In the genomic region with DNA sequence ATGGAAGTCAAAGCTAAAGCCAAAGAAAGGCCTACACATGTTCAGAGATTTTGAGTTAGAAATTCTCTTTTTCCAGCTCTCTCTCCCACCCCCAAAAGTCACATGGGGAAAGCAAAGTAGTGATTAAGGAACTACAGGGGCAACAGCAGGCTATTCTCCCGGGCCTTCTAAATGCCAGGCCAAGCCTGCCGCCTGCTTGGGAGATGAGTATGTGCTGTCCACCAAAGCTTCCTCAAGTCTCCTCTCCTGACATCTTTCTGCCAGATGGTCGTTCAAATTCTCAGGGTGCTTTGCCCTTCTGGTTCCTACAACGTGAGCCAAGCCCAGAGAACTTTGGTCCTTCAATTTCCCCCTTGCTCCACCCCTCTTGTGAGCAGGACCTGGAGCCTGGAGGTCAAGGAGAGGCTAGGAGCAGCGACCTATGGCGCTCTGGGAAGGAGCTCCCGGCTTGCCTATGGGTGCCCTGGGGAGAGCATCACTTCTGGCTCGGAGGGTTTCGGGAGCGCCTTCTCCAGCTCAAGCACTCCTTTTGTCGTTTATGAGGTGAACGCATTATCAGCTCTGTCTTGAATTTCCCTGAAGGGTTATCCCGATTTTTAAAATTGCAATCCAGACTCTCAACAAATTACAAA, we compare ENCODE assay signal across 16 cellular contexts. TPM values are rescaled to one million over a fixed set of nuclear protein-coding genes. Genes with fewer than 3 reads are reported as not detected.
DNase-seq lines count a peak whose midpoint lies in the region; ATAC-seq, FAIRE-seq and TF ChIP-seq lines count a peak whose summit lies in the region.
"Had no signal": no experiment of that assay in that cellular context is flagged by ENCODE, and none has a peak within 500 bp of the region (broad histone marks: within the 10 kb centered on the region; RNA-seq: fewer than 3 reads in every experiment).

No MANE protein-coding gene starts in this region.

- TF ChIP-seq RAD21 in SK-N-SH (IDR thresholded peaks at IDR 0.05; ENCODE audit: low read length), result no peak
- TF ChIP-seq RAD21 in GM12878 (IDR thresholded peaks at IDR 0.05; ENCODE audit: insufficient read depth, low read depth, low read length), result no peak

- in situ Hi-C loops in GM12878 (cut with MboI), result no loop called here

- H3F3A ChIP-seq in SK-N-SH (replicated peaks; ENCODE audit: insufficient read depth), result peaks cover 23% of the 10 kb centered on the region

- RAD21 ChIA-PET in GM12878 (lab: Charles Lee; ENCODE audit: unreplicated experiment), result interaction anchor here (0.8 to 6.6 kb wide), 18 partner anchors 10 to 588 kb away, joined by 3 to 46 read pairs (median 6); a partner anchor contains a TSS

- H3K9ac ChIP-seq in SK-N-SH (no peak overlapping the region), GM12878 (ENCODE audit: control insufficient read depth, insufficient read depth, low read length) (no peak overlapping the region), iPS-15b (ENCODE audit: low read depth, low read length) (no peak overlapping the region)

- CTCF ChIA-PET in SK-N-SH (lab: Yijun Ruan, JAX), result interaction anchor here (0.6 to 1.4 kb wide), 3 partner anchors 27 to 359 kb away, joined by 3 read pairs; no protein-coding TSS in a partner anchor
- CTCF ChIA-PET in GM12878 (lab: Yijun Ruan, JAX), result interaction anchor here (0.9 to 5.8 kb wide), 13 partner anchors 11 to 649 kb away, joined by 3 to 18 read pairs (median 5); no protein-coding TSS in a partner anchor

- SMC1A ChIA-PET in GM12878 (lab: Charles Lee; ENCODE audit: uncharacterized antibody, unreplicated experiment), result interaction anchor here (0.8 to 12.1 kb wide), 16 partner anchors 10 to 709 kb away, joined by 3 to 150 read pairs (median 8); a partner anchor contains a TSS

- H3K4me3 ChIP-seq in SK-N-SH (ENCODE audit: low read depth in 2 of 2, low read length in 1 of 2), result no peak overlapping the region
- no peak overlapping the region for H3K4me3 ChIP-seq in GM12878
- H3K4me3 ChIP-seq in iPS-15b (ENCODE audit: low read depth, low read length), result peak overlapping the region; percentile 30
- H3K4me3 ChIP-seq in vagina, result peak overlapping the region in 1 of 2 donors; percentile 11
- H3K4me3 ChIP-seq: MG63 had no signal

- no peak for TF ChIP-seq CTCF in SK-N-SH (IDR thresholded peaks at IDR 0.05)
- no peak for TF ChIP-seq CTCF in GM12878 (IDR thresholded peaks at IDR 0.05 in 2 of 3, conservative IDR thresholded peaks at IDR 0.05 in 1 of 3; ENCODE audit: control insufficient read depth in 2 of 3, extremely low read depth in 1 of 3, insufficient read depth in 1 of 3, low read depth in 3 of 3, low read length in 3 of 3)
- no peak for TF ChIP-seq CTCF in vagina (IDR thresholded peaks at IDR 0.05)

- intact Hi-C loops in GM12878 (cut with micrococcal nuclease; ENCODE audit: unreplicated experiment), result loop anchor here (5.0 to 10.0 kb wide), 2 partner anchors 65 to 587 kb away; a partner anchor contains a TSS
- intact Hi-C loops in vagina (cut with DNase I), result loop anchor here (5.0 to 10.0 kb wide), 2 partner anchors 127 to 445 kb away; a partner anchor contains a TSS

- H3K4me2 ChIP-seq in SK-N-SH, result no peak overlapping the region
- H3K4me2 ChIP-seq in GM12878 (ENCODE audit: control insufficient read depth, insufficient read depth), result no peak overlapping the region

- H3K9me2 ChIP-seq in SK-N-SH, result no peaks in the 10 kb centered on the region

- no peak overlapping the region for H3K27ac ChIP-seq in SK-N-SH (ENCODE audit: low read depth in 2 of 2, low read length in 1 of 2)
- no peak overlapping the region for H3K27ac ChIP-seq in GM12878 (ENCODE audit: control insufficient read depth, insufficient read depth)
- peak overlapping the region; percentile 99 for H3K27ac ChIP-seq in vagina
- H3K27ac ChIP-seq: 22Rv1, C4-2B had no signal

- H3K27me3 ChIP-seq in SK-N-SH (ENCODE audit: insufficient read depth) (no peaks in the 10 kb centered on the region), GM12878 (replicated peaks in 1 of 2; ENCODE audit: control insufficient read depth in 2 of 2, insufficient read depth in 2 of 2, low read length in 1 of 2) (peaks cover 6 to 21% of the 10 kb centered on the region in 2 experiments), iPS-15b (ENCODE audit: control insufficient read depth, insufficient read depth, low read length) (peaks cover 76% of the 10 kb centered on the region), vagina (no peaks in the 10 kb centered on the region)
- H3K27me3 ChIP-seq: MG63 had no signal

- POLR2A ChIA-PET in SK-N-SH (lab: Yijun Ruan, JAX) (no interaction called here), GM12878 (lab: Charles Lee) (interaction anchor here (0.5 to 5.9 kb wide), 12 partner anchors 9 to 590 kb away, joined by 3 to 50 read pairs (median 4); no protein-coding TSS in a partner anchor)

- peaks cover 29% of the 10 kb centered on the region for H3K79me2 ChIP-seq in SK-N-SH (ENCODE audit: insufficient read depth)
- no peaks in the 10 kb centered on the region for H3K79me2 ChIP-seq in GM12878 (ENCODE audit: control insufficient read depth, insufficient read depth, low read length)

- H3K36me3 ChIP-seq in SK-N-SH (replicated peaks in 1 of 2; ENCODE audit: control insufficient read depth in 1 of 2, insufficient read depth in 2 of 2, low read length in 1 of 2) (no peaks in the 10 kb centered on the region), GM12878 (ENCODE audit: control insufficient read depth in 2 of 2, insufficient read depth in 2 of 2, low read length in 1 of 2) (no peaks in the 10 kb centered on the region), iPS-15b (ENCODE audit: control insufficient read depth, insufficient read depth, low read length) (no peaks in the 10 kb centered on the region), vagina (no peaks in the 10 kb centered on the region)
- H3K36me3 ChIP-seq: MG63 had no signal

- 0 out of 2 replicates have a peak overlapping the region, but pooled peaks have one; percentile 24 for H2AFZ ChIP-seq in SK-N-SH (ENCODE audit: low read depth)
- H2AFZ ChIP-seq in GM12878 (ENCODE audit: control insufficient read depth, low read depth, low read length), result no peak overlapping the region

- WGBS in SK-N-SH (ENCODE audit: low lambda C conversion rate), result 70% methylated on average over 12 of the region's 13 CpGs
- WGBS in GM12878 (ENCODE audit: insufficient coverage, insufficient replicate concordance, low lambda C conversion rate, missing lambda C conversion rate), result 54% methylated on average over 13 of the region's 13 CpGs

- H4K20me1 ChIP-seq in SK-N-SH (ENCODE audit: insufficient read depth), result no peaks in the 10 kb centered on the region
- no peaks in the 10 kb centered on the region for H4K20me1 ChIP-seq in GM12878 (ENCODE audit: control insufficient read depth, insufficient read depth)

- no peak for FAIRE-seq in GM12878 (lab: Jason Lieb, UNC)
- FAIRE-seq: GM12891 had no signal

- ATAC-seq in SK-N-SH treated with all-trans-retinoic acid at 6 μM for 48 hours, result no peak
- no peak for ATAC-seq in GM12878
- ATAC-seq: Panc1 had no signal

- H3K4me1 ChIP-seq in SK-N-SH (ENCODE audit: control insufficient read depth in 1 of 2, insufficient read depth in 2 of 2, low read depth in 1 of 2, low read length in 1 of 2) (peaks cover 0 to 4% of the 10 kb centered on the region in 2 experiments; a peak in 1 of 4 replicates), GM12878 (ENCODE audit: control insufficient read depth, insufficient read depth, low read length) (no peaks in the 10 kb centered on the region), iPS-15b (ENCODE audit: control insufficient read depth, insufficient read depth, low read length) (peaks cover 7% of the 10 kb centered on the region), vagina (peaks cover 27% of the 10 kb centered on the region)

- no peaks in the 10 kb centered on the region for H3K9me3 ChIP-seq in SK-N-SH
- H3K9me3 ChIP-seq in GM12878 (replicated peaks; ENCODE audit: control insufficient read depth, insufficient read depth, low read length), result no peaks in the 10 kb centered on the region; the same call in 2 of the 3 replicates
- H3K9me3 ChIP-seq in iPS-15b (ENCODE audit: control insufficient read depth, insufficient read depth, low read length), result no peaks in the 10 kb centered on the region
- no peaks in the 10 kb centered on the region for H3K9me3 ChIP-seq in vagina
- H3K9me3 ChIP-seq: MG63 had no signal

- BruUV-seq in GM12878 (replicated peaks; lab: Mats Ljungman, UMichigan), result no TSS peak

- DNase-seq in SK-N-SH (no peak), GM12878 (ENCODE audit: low read depth, low spot score) (no peak), vagina (ENCODE audit: extremely low spot score in 2 of 2) (no peak), RPMI8226 (no peak), cerebellar nuclear complex (lab: John Stamatoyannopoulos, UW) (no peak), mesenteric fat pad (ENCODE audit: low spot score) (no peak)
- DNase-seq: COR-L47, MG63, NCI-H187 treated with DMSO at 0.1 percent for 48 hours, SHP77 treated with DMSO at 0.1 percent for 48 hours had no signal

- TF ChIP-seq POLR2A in GM12878 (IDR thresholded peaks at IDR 0.05; ENCODE audit: low read depth, low read length), result no peak
- TF ChIP-seq POLR2A in vagina (IDR thresholded peaks at IDR 0.05), result no peak

- TF ChIP-seq EP300 in SK-N-SH (IDR thresholded peaks at IDR 0.05; ENCODE audit: borderline replicate concordance in 1 of 2, low read depth in 1 of 2, low read length in 1 of 2) (no peak), GM12878 (IDR thresholded peaks at IDR 0.05; ENCODE audit: borderline replicate concordance in 1 of 2, control insufficient read depth in 1 of 2, low read depth in 2 of 2, low read length in 2 of 2) (no peak)

TF ChIP-seq in GM12878, 131 proteins besides CTCF, POLR2A, EP300 and RAD21 (continues in another document):
- no peak for TF ChIP-seq KAT2A (conservative IDR thresholded peaks at IDR 0.05; ENCODE audit: control insufficient read depth, low read depth, low read length)

RNA-seq across cellular contexts. Expression of a gene that starts 4.4 kb away (rescaled TPM):
- polyA plus RNA-seq in SK-N-SH (2012; rRNA removed) (356 and 431 TPM in 2 replicates), GM12878 (2011; rRNA removed) (48.2 and 64.6 TPM in 2 replicates), GM12878 (2014; fragmentation: Illumina TruSeq; extraction: Trizol) (1.6 and 5.1 TPM in 2 replicates), GM12878 (2014; fragmentation: Nextera tagmentation; extraction: Ambion mirVana) (under 1 TPM; 0.42 to 0.48 TPM), GM12878 (2014; rRNA removed) (1.4 and 2.2 TPM in 2 replicates), GM12878 (2016; fragmentation: Nextera tagmentation; extraction: Ambion mirVana) (1 to 10 TPM in 1 of 2 experiments, under 1 TPM in 1; 0.67 to 1.3 TPM)
- polyA plus RNA-seq in SK-N-SH (2012; cell fraction: cytosol; rRNA removed), result 352 and 421 TPM in 2 replicates
- polyA plus RNA-seq in SK-N-SH (2012; cell fraction: nucleus; rRNA removed), result 197 and 345 TPM in 2 replicates
- total RNA-seq in GM12878 (2013; cell fraction: nucleolus; rRNA removed), result 30.6 and 33.8 TPM in 2 replicates
- total RNA-seq in GM12878 (2014; rRNA removed) (2.7 and 3.7 TPM in 2 replicates), GM12878 (2014; rRNA removed; fragmentation: Illumina TruSeq; extraction: Trizol) (1.3 and 2.4 TPM in 2 replicates), GM12878 (2021) (2.0 and 2.8 TPM in 2 replicates), vagina (108 TPM), mesenteric fat pad (46.2 TPM)
- 0.16 TPM for polyA plus RNA-seq in GM12878 (2011; ENCODE audit: low read depth)
- 35.9 and 39.3 TPM in 2 replicates for polyA plus RNA-seq in GM12878 (2011; cell fraction: cytosol; rRNA removed)
- polyA plus RNA-seq in GM12878 (2011; cell fraction: nucleus; rRNA removed), result 34.2 and 44.6 TPM in 2 replicates
- 0.26 and 0.56 TPM in 2 replicates for polyA plus RNA-seq in GM12878 (2012)
- polyA minus RNA-seq in GM12878 (2011; rRNA and poly(A)+ RNA removed), result 63.7 and 81.4 TPM in 2 replicates
- 24.7 and 24.9 TPM in 2 replicates for polyA minus RNA-seq in GM12878 (2011; cell fraction: cytosol; rRNA and poly(A)+ RNA removed)
- 22.6 and 31.6 TPM in 2 replicates for polyA minus RNA-seq in GM12878 (2011; cell fraction: nucleus; rRNA and poly(A)+ RNA removed)
